Comparison of ENCODE assay signal across 1 cellular context in the genomic region with DNA sequence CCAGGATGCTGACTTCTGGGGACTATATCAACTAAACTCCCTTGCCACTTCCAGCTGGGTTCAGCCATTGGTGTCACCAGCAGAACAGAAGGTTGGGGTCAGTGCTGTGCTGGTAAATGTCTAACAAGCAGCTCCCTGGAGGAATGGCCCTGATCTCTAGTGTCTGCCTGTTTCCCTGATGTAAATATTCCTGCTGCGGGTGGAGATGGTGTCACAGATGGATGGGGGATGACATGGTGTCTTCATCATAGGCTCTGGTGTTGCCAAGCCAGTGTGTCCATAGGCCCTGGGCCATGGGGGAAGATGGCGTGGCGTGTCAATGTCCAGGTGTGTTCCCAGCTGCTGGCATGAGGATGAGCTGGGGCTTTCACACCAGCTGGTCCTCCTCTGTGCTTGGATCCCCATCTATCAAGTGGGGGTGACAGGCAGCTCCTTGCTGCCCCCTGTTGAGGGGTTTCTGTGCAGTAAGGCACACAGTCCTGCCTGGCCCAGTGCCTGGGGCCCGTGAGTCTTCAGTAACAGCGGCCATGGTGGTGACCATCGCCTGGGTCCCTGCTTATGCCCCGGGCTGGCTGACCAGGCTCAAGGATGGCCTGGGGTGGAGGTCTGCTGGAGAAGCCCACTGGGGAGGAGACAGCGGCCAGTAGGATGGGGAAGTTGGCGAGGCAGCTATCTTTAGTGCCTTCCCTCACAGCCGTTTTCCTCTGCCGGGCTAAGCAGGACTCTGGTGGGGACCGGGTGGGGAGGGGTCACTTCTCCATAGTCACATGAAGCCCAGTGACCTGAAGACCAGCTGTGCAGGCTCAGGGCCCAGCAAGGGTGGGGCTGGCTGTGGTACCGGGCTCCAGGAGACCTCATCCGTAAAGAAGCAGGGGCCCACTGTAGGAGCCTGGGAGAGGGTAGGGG.
TF ChIP-seq lines count a peak whose summit lies in the region.

No MANE protein-coding gene starts in this region.

TF ChIP-seq in GM23338, 12 proteins besides CTCF, POLR2A, EP300 and RAD21 (continued from another document):
- TF ChIP-seq ETS1 (IDR thresholded peaks at IDR 0.05) = no peak
- TF ChIP-seq, protein P1, sequence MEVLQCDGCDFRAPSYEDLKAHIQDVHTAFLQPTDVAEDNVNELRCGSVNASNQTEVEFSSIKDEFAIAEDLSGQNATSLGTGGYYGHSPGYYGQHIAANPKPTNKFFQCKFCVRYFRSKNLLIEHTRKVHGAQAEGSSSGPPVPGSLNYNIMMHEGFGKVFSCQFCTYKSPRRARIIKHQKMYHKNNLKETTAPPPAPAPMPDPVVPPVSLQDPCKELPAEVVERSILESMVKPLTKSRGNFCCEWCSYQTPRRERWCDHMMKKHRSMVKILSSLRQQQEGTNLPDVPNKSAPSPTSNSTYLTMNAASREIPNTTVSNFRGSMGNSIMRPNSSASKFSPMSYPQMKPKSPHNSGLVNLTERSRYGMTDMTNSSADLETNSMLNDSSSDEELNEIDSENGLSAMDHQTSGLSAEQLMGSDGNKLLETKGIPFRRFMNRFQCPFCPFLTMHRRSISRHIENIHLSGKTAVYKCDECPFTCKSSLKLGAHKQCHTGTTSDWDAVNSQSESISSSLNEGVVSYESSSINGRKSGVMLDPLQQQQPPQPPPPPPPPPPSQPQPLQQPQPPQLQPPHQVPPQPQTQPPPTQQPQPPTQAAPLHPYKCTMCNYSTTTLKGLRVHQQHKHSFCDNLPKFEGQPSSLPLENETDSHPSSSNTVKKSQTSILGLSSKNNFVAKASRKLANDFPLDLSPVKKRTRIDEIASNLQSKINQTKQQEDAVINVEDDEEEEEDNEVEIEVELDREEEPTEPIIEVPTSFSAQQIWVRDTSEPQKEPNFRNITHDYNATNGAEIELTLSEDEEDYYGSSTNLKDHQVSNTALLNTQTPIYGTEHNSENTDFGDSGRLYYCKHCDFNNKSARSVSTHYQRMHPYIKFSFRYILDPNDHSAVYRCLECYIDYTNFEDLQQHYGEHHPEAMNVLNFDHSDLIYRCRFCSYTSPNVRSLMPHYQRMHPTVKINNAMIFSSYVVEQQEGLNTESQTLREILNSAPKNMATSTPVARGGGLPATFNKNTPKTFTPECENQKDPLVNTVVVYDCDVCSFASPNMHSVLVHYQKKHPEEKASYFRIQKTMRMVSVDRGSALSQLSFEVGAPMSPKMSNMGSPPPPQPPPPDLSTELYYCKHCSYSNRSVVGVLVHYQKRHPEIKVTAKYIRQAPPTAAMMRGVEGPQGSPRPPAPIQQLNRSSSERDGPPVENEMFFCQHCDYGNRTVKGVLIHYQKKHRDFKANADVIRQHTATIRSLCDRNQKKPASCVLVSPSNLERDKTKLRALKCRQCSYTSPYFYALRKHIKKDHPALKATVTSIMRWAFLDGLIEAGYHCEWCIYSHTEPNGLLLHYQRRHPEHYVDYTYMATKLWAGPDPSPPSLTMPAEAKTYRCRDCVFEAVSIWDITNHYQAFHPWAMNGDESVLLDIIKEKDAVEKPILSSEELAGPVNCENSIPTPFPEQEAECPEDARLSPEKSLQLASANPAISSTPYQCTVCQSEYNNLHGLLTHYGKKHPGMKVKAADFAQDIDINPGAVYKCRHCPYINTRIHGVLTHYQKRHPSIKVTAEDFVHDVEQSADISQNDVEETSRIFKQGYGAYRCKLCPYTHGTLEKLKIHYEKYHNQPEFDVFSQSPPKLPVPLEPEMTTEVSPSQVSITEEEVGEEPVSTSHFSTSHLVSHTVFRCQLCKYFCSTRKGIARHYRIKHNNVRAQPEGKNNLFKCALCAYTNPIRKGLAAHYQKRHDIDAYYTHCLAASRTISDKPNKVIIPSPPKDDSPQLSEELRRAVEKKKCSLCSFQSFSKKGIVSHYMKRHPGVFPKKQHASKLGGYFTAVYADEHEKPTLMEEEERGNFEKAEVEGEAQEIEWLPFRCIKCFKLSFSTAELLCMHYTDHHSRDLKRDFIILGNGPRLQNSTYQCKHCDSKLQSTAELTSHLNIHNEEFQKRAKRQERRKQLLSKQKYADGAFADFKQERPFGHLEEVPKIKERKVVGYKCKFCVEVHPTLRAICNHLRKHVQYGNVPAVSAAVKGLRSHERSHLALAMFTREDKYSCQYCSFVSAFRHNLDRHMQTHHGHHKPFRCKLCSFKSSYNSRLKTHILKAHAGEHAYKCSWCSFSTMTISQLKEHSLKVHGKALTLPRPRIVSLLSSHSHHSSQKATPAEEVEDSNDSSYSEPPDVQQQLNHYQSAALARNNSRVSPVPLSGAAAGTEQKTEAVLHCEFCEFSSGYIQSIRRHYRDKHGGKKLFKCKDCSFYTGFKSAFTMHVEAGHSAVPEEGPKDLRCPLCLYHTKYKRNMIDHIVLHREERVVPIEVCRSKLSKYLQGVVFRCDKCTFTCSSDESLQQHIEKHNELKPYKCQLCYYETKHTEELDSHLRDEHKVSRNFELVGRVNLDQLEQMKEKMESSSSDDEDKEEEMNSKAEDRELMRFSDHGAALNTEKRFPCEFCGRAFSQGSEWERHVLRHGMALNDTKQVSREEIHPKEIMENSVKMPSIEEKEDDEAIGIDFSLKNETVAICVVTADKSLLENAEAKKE (CRISPR knock-in tag; IDR thresholded peaks at IDR 0.05) = no peak
